ENCODE assay signal across 8 cellular contexts in the genomic region with DNA sequence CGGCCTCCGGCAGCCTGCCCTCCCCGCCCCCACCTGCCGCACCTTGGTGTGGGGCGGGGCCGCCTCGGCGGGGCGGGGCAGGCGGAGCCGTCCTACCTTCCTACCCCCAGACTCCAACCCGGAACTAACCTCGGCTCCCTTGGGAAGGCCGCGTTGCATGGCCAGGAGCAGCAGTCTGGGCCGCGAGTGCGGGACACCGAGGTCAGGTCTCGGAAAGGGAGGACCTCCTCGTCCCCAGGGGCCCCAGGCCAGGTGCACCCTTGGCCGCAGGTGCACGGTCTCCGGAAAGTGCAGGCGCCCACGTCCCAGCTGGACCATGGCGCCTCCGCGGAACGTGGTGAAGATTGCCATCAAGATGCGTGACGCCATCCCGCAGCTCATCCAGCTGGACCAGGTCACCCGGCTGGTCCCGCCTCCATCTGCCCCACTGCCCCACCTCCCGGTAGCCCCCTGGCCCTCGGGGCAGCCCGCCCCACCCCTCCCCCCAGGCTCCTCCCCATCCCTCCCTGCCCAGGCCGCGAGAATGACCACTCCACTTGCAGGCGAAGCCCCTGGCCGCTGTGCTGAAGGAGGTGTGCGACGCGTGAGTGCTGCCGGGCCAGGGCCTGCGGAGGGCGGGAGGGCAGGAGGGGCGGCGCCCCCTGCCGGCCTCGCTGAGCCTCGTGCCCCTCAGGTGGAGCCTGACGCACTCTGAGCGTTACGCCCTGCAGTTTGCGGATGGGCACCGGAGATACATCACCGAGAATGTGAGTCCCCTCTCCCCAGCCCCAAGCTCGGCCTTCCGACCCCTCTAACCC. TPM values are rescaled to one million over a fixed set of nuclear protein-coding genes. Genes with fewer than 3 reads are reported as not detected.
DNase-seq lines count a peak whose midpoint lies in the region; ATAC-seq and TF ChIP-seq lines count a peak whose summit lies in the region.

A gene with protein sequence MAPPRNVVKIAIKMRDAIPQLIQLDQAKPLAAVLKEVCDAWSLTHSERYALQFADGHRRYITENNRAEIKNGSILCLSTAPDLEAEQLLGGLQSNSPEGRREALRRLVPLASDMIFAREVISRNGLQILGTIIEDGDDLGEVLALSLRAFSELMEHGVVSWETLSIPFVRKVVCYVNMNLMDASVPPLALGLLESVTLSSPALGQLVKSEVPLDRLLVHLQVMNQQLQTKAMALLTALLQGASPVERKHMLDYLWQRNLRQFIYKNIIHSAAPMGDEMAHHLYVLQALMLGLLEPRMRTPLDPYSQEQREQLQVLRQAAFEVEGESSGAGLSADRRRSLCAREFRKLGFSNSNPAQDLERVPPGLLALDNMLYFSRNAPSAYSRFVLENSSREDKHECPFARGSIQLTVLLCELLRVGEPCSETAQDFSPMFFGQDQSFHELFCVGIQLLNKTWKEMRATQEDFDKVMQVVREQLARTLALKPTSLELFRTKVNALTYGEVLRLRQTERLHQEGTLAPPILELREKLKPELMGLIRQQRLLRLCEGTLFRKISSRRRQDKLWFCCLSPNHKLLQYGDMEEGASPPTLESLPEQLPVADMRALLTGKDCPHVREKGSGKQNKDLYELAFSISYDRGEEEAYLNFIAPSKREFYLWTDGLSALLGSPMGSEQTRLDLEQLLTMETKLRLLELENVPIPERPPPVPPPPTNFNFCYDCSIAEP (plus strand): TSS at position 121 of the 797 bp plus-strand sequence. CDS start 196 bp downstream, at position 317.

- H3K4me1 Mint-ChIP-seq in naive B cell = peaks cover 24 to 32% (median 25%) of the 10 kb centered on the region in 3 donors

- H3K36me3 Mint-ChIP-seq in naive B cell = peaks cover 6 to 21% of the 10 kb centered on the region in 2 donors

- H3K9me3 Mint-ChIP-seq in naive B cell = no peaks in the 10 kb centered on the region

- H3K27me3 Mint-ChIP-seq in naive B cell = no peaks in the 10 kb centered on the region

- TF ChIP-seq CTCF in C4-2B (conservative IDR thresholded peaks at IDR 0.05) = peak; percentile 88

- peak; percentile 52 to 71 for ATAC-seq in naive B cell (ENCODE audit: low read depth in 2 of 2)
- no peak for ATAC-seq in HG02610 (IDR thresholded peaks at IDR 0.05; ENCODE audit: unreplicated experiment)
- no peak for ATAC-seq in HG03469 (IDR thresholded peaks at IDR 0.05; ENCODE audit: unreplicated experiment)

- H3K27ac ChIP-seq in C4-2B (peak within 1 kb of the TSS; percentile 84), epithelial cell of prostate (peak within 1 kb of the TSS; percentile 81)

- H3K27ac Mint-ChIP-seq in naive B cell = peak within 1 kb of the TSS in 3 of 6 donors; percentile 38 to 84 (median 82)

- peak within 1 kb of the TSS in 6 of 8 donors; percentile 22 to 71 (median 47) for H3K4me3 Mint-ChIP-seq in naive B cell

- DNase-seq in NCI-H2029 treated with DMSO at 0.1 percent for 48 hours (lab: John Stamatoyannopoulos, UW) (peak; percentile 4), epithelial cell of prostate (ENCODE audit: low read depth, low spot score) (no peak), naive B cell (no peak), SW 1271 (lab: John Stamatoyannopoulos, UW) (no peak), NCI-H510A treated with DMSO at 0.1 percent for 48 hours (lab: John Stamatoyannopoulos, UW) (no peak)

RNA-seq across cellular contexts. Expression of the gene that starts here (rescaled TPM):
- polyA plus RNA-seq in naive B cell (ENCODE audit: low read depth in 6 of 6) = under 1 TPM in 5 of 6 donors, not detected in 1; 0.14 to 0.48 (median 0.39) TPM

Comparison
In these comparisons a context has a peak if more than half of its experiments do, and no peak if none do; other contexts are left out.
1. Peak in ATAC-seq in naive B cell; RNA of the gene not detected or under 1 TPM.